ENCODE assay signal across 26 cellular contexts in the genomic region with DNA sequence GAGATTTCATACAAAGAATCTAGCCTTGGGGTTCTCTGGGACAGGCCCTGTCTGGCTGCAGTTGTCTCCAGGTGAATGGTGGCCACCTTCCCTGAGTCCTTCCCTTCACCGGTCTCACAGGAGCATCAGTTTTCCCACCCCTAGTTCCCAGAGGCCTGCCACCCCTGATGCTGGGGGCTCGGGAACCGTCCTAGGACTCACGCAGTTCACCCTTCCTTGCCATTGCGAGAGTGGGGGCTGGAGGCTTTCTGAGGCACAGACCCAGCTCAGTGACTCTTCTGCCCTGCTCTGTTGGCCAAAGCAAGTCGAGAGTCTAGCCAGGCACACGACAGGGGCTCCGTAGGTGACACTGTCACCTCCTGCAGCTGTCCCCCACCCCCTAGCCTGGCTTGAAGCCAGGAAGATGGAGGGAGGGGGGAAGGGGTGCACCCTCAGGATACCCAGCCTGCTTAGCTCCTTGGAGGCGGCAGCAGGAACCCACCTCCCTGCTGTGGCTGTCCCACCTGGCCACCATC.
"Had no signal": no experiment of that assay in that cellular context is flagged by ENCODE, and none has a peak within 500 bp of the region (broad histone marks: within the 10 kb centered on the region; RNA-seq: fewer than 3 reads in every experiment).

No MANE protein-coding gene starts in this region.

- H3K4me1 ChIP-seq: gastrocnemius medialis, left lung, right lobe of liver, transverse colon, vagina had no signal

- H3K36me3 ChIP-seq: gastrocnemius medialis, left lung, ovary, right lobe of liver, transverse colon, vagina had no signal

- H3K4me3 Mint-ChIP-seq: endodermal cell; naive thymus-derived CD8-positive, alpha-beta T cell; nephron progenitor cell; stimulated activated memory B cell treated with anti-CD40 and anti-IgM and Interleukin-4, amounts not matched to agents 10 μg/mL and 1 μg/mL and 100 μg/mL, for 72 hours had no signal

- H3K9me3 ChIP-seq: gastrocnemius medialis, transverse colon had no signal

- H3K4me2 ChIP-seq: hepatocyte, smooth muscle cell had no signal

- H3K27me3 ChIP-seq: dorsolateral prefrontal cortex, hepatocyte, ovary, right lobe of liver had no signal

- H3K27ac Mint-ChIP-seq: endodermal cell; naive thymus-derived CD8-positive, alpha-beta T cell; nephron progenitor cell; stimulated activated memory B cell treated with anti-CD40 and anti-IgM and Interleukin-4, amounts not matched to agents 10 μg/mL and 1 μg/mL and 100 μg/mL, for 72 hours had no signal

- H2AFZ ChIP-seq: hepatocyte had no signal

- DNase-seq: effector CD8-positive, alpha-beta T cell; foreskin fibroblast; gastrocnemius medialis; head of caudate nucleus; left cardiac atrium; left lung; mammary epithelial cell; mesendoderm; naive thymus-derived CD8-positive, alpha-beta T cell; nephron progenitor cell; occipital lobe; ovary; right lobe of liver; stimulated activated CD4-positive, alpha-beta T cell treated with anti-CD3 and anti-CD28 coated beads, Interleukin-2, amount 100 ng/mL, for 24 hours; stimulated activated CD4-positive, alpha-beta T cell treated with anti-CD3 and anti-CD28 coated beads, Interleukin-4, amount 100 ng/mL, for 4 hours; stimulated activated naive CD8-positive, alpha-beta T cell treated with anti-CD3 and anti-CD28 coated beads, Interleukin-15, Interleukin-2, amounts not matched to agents 100 U/mL and 50 U/mL, for 24 hours; substantia nigra; transverse colon had no signal

- H3K4me1 Mint-ChIP-seq: endodermal cell had no signal

- H3K79me2 ChIP-seq: hepatocyte had no signal

- H3K4me3 ChIP-seq: dorsolateral prefrontal cortex, gastrocnemius medialis, hepatocyte, left lung, ovary, right lobe of liver, smooth muscle cell, transverse colon, vagina had no signal

- H3K27ac ChIP-seq: dorsolateral prefrontal cortex, epithelial cell of prostate, gastrocnemius medialis, hepatocyte, left lung, ovary, right lobe of liver, transverse colon, vagina had no signal

- ATAC-seq: esophagus mucosa; gastrocnemius medialis; left cardiac atrium; left lung; naive thymus-derived CD8-positive, alpha-beta T cell; stimulated activated naive CD8-positive, alpha-beta T cell treated with anti-CD3 and anti-CD28 coated beads, Interleukin-15, Interleukin-2, amounts not matched to agents 100 U/mL and 50 U/mL, for 24 hours had no signal
